ENCODE assay signal across 22 cellular contexts in genomic region chr3:188060436-188060835, GRCh38.
A peak's percentile ranks its signal among the peaks of the same experiment; 100 is the strongest.
DNase-seq lines count a peak whose midpoint lies in the region; ATAC-seq and TF ChIP-seq lines count a peak whose summit lies in the region.
"Had no signal": no experiment of that assay in that cellular context is flagged by ENCODE, and none has a peak within 500 bp of the region (broad histone marks: within the 10 kb centered on the region; RNA-seq: fewer than 3 reads in every experiment).

No MANE protein-coding gene starts in this region.

- H4K20me1 ChIP-seq in Loucy (ENCODE audit: insufficient read depth, low read length, poor library complexity, severe bottlenecking) (no peaks in the 10 kb centered on the region), hepatocyte (ENCODE audit: insufficient read depth, poor library complexity, severe bottlenecking) (no peaks in the 10 kb centered on the region)

- H2AFZ ChIP-seq in Loucy (ENCODE audit: low read length) (no peak overlapping the region; the same call in 1 of the 2 replicates), hepatocyte (no peak overlapping the region)

- no peak overlapping the region for H3K4me2 ChIP-seq in Loucy (ENCODE audit: low read depth, low read length, poor library complexity, severe bottlenecking)
- H3K4me2 ChIP-seq in hepatocyte = no peak overlapping the region
- H3K4me2 ChIP-seq: KMS-11 had no signal

- H3K9me3 ChIP-seq in Loucy (ENCODE audit: insufficient read depth, low read depth, low read length) (no peaks in the 10 kb centered on the region), hepatocyte (ENCODE audit: low read depth) (no peaks in the 10 kb centered on the region)
- H3K9me3 ChIP-seq: BE2C, left ventricle myocardium inferior, pancreas, right atrium auricular region, suprapubic skin had no signal

- 100% methylated on average over 1 of the region's 1 CpG for WGBS in hepatocyte (ENCODE audit: low lambda C conversion rate, missing lambda C conversion rate)

- H3K27me3 Mint-ChIP-seq in activated naive CD4-positive, alpha-beta T cell treated with anti-CD3 and anti-CD28 coated beads, Interleukin-2, amount 50 U/mL, for 24 hours = no peaks in the 10 kb centered on the region
- H3K27me3 Mint-ChIP-seq in activated naive CD8-positive, alpha-beta T cell treated with anti-CD3 and anti-CD28 coated beads, Interleukin-2, amount 10 ng/mL, durations not matched to agents 7 days and 5 days = no peaks in the 10 kb centered on the region
- H3K27me3 Mint-ChIP-seq: activated naive CD4-positive, alpha-beta T cell treated with anti-CD3 and anti-CD28 coated beads, Interleukin-2, amount 10 ng/mL, durations not matched to agents 7 days and 5 days; stimulated activated naive B cell treated with anti-CD40 and anti-IgM and Interleukin-4, amounts not matched to agents 10 μg/mL and 1 μg/mL and 100 μg/mL, for 72 hours had no signal

- no peaks in the 10 kb centered on the region for H3K9me3 Mint-ChIP-seq in activated naive CD4-positive, alpha-beta T cell treated with anti-CD3 and anti-CD28 coated beads, Interleukin-2, amount 50 U/mL, for 24 hours
- peaks cover 0 to 9% of the 10 kb centered on the region in 2 donors for H3K9me3 Mint-ChIP-seq in activated naive CD4-positive, alpha-beta T cell treated with anti-CD3 and anti-CD28 coated beads, Interleukin-2, amount 50 U/mL, for 72 hours
- H3K9me3 Mint-ChIP-seq in activated naive CD8-positive, alpha-beta T cell treated with anti-CD3 and anti-CD28 coated beads, Interleukin-2, amount 10 ng/mL, durations not matched to agents 7 days and 5 days = no peaks in the 10 kb centered on the region
- H3K9me3 Mint-ChIP-seq: activated naive CD4-positive, alpha-beta T cell treated with anti-CD3 and anti-CD28 coated beads, Interleukin-2, amount 10 ng/mL, durations not matched to agents 7 days and 5 days; endodermal cell; H9; neural crest cell; stimulated activated naive B cell treated with anti-CD40 and anti-IgM and Interleukin-4, amounts not matched to agents 10 μg/mL and 1 μg/mL and 100 μg/mL, for 72 hours had no signal

- no peaks in the 10 kb centered on the region for H3K27me3 ChIP-seq in Loucy (ENCODE audit: insufficient read depth, low read length, poor library complexity, severe bottlenecking)
- H3K27me3 ChIP-seq in hepatocyte = no peaks in the 10 kb centered on the region
- H3K27me3 ChIP-seq: BE2C, pancreas, right atrium auricular region, suprapubic skin had no signal

- no peaks in the 10 kb centered on the region for H3K9me2 ChIP-seq in Loucy (replicated peaks; ENCODE audit: low read depth, low read length)
- no peaks in the 10 kb centered on the region for H3K9me2 ChIP-seq in hepatocyte (replicated peaks; ENCODE audit: insufficient read depth)

- POLR2A ChIA-PET in activated naive CD8-positive, alpha-beta T cell treated with anti-CD3 and anti-CD28 coated beads, Interleukin-2, amount 10 ng/mL, durations not matched to agents 7 days and 5 days (lab: Charles Lee) = interaction anchor here (0.8 to 2.9 kb wide), 4 partner anchors 10 to 315 kb away, joined by 3 to 12 read pairs (median 3); partner anchors contain the start of gene BCL6

- H3K9ac ChIP-seq in Loucy (ENCODE audit: low read depth, low read length, poor library complexity, severe bottlenecking) = peak overlapping the region; percentile 5
- H3K9ac ChIP-seq: KMS-11 had no signal

- H3K27ac ChIP-seq in hepatocyte = no peak overlapping the region
- H3K27ac ChIP-seq: KMS-11, left ventricle myocardium inferior, pancreas, right atrium auricular region, suprapubic skin had no signal

- peak overlapping the region; percentile 9 for H3K27ac Mint-ChIP-seq in activated naive CD4-positive, alpha-beta T cell treated with anti-CD3 and anti-CD28 coated beads, Interleukin-2, amount 50 U/mL, for 24 hours
- no peak overlapping the region for H3K27ac Mint-ChIP-seq in activated naive CD4-positive, alpha-beta T cell treated with anti-CD3 and anti-CD28 coated beads, Interleukin-2, amount 50 U/mL, for 72 hours
- H3K27ac Mint-ChIP-seq in activated naive CD8-positive, alpha-beta T cell treated with anti-CD3 and anti-CD28 coated beads, Interleukin-2, amount 10 ng/mL, durations not matched to agents 7 days and 5 days = peak overlapping the region; percentile 41
- H3K27ac Mint-ChIP-seq: activated naive CD4-positive, alpha-beta T cell treated with anti-CD3 and anti-CD28 coated beads, Interleukin-2, amount 10 ng/mL, durations not matched to agents 7 days and 5 days; endodermal cell had no signal

- H3K36me3 Mint-ChIP-seq in activated naive CD4-positive, alpha-beta T cell treated with anti-CD3 and anti-CD28 coated beads, Interleukin-2, amount 50 U/mL, for 24 hours = no peaks in the 10 kb centered on the region
- peaks cover 0 to 28% of the 10 kb centered on the region in 2 donors for H3K36me3 Mint-ChIP-seq in activated naive CD4-positive, alpha-beta T cell treated with anti-CD3 and anti-CD28 coated beads, Interleukin-2, amount 50 U/mL, for 72 hours
- peaks cover 6% of the 10 kb centered on the region for H3K36me3 Mint-ChIP-seq in activated naive CD8-positive, alpha-beta T cell treated with anti-CD3 and anti-CD28 coated beads, Interleukin-2, amount 10 ng/mL, durations not matched to agents 7 days and 5 days
- H3K36me3 Mint-ChIP-seq: activated naive CD4-positive, alpha-beta T cell treated with anti-CD3 and anti-CD28 coated beads, Interleukin-2, amount 10 ng/mL, durations not matched to agents 7 days and 5 days; stimulated activated naive B cell treated with anti-CD40 and anti-IgM and Interleukin-4, amounts not matched to agents 10 μg/mL and 1 μg/mL and 100 μg/mL, for 72 hours had no signal

- no peak for ATAC-seq in activated naive CD4-positive, alpha-beta T cell treated with anti-CD3 and anti-CD28 coated beads, Interleukin-2, amount 50 U/mL, for 72 hours
- ATAC-seq in activated naive CD8-positive, alpha-beta T cell treated with anti-CD3 and anti-CD28 coated beads, Interleukin-2, amount 10 ng/mL, durations not matched to agents 7 days and 5 days (ENCODE audit: low read depth) = no peak
- no peak for ATAC-seq in GM19035 (IDR thresholded peaks at IDR 0.05; ENCODE audit: unreplicated experiment)

- H3K79me2 ChIP-seq in Loucy (ENCODE audit: insufficient read depth, low read length) (no peaks in the 10 kb centered on the region), hepatocyte (no peaks in the 10 kb centered on the region)

- peaks cover 26% of the 10 kb centered on the region for H3K4me1 ChIP-seq in Loucy (ENCODE audit: insufficient read depth, low read length, poor library complexity, severe bottlenecking)
- peaks cover 7% of the 10 kb centered on the region for H3K4me1 ChIP-seq in hepatocyte (ENCODE audit: insufficient read depth)
- H3K4me1 ChIP-seq: BE2C had no signal

- no peak overlapping the region for H3K4me3 Mint-ChIP-seq in activated naive CD4-positive, alpha-beta T cell treated with anti-CD3 and anti-CD28 coated beads, Interleukin-2, amount 50 U/mL, for 24 hours
- no peak overlapping the region for H3K4me3 Mint-ChIP-seq in activated naive CD8-positive, alpha-beta T cell treated with anti-CD3 and anti-CD28 coated beads, Interleukin-2, amount 10 ng/mL, durations not matched to agents 7 days and 5 days
- H3K4me3 Mint-ChIP-seq: activated naive CD4-positive, alpha-beta T cell treated with anti-CD3 and anti-CD28 coated beads, Interleukin-2, amount 10 ng/mL, durations not matched to agents 7 days and 5 days; endodermal cell; H9; neural crest cell; stimulated activated naive B cell treated with anti-CD40 and anti-IgM and Interleukin-4, amounts not matched to agents 10 μg/mL and 1 μg/mL and 100 μg/mL, for 72 hours had no signal

- H3K4me3 ChIP-seq in Loucy (ENCODE audit: low read length, poor library complexity, severe bottlenecking) (no peak overlapping the region), hepatocyte (no peak overlapping the region)
- H3K4me3 ChIP-seq: left ventricle myocardium inferior, pancreas, right atrium auricular region, suprapubic skin had no signal

- H3K4me1 Mint-ChIP-seq in activated naive CD4-positive, alpha-beta T cell treated with anti-CD3 and anti-CD28 coated beads, Interleukin-2, amount 50 U/mL, for 24 hours = peaks cover 27% of the 10 kb centered on the region
- peaks cover 24% of the 10 kb centered on the region for H3K4me1 Mint-ChIP-seq in activated naive CD8-positive, alpha-beta T cell treated with anti-CD3 and anti-CD28 coated beads, Interleukin-2, amount 10 ng/mL, durations not matched to agents 7 days and 5 days
- H3K4me1 Mint-ChIP-seq: neural crest cell had no signal

- no peaks in the 10 kb centered on the region for H3F3A ChIP-seq in Loucy (ENCODE audit: low read depth)

- no peak for DNase-seq in activated naive CD4-positive, alpha-beta T cell treated with anti-CD3 and anti-CD28 coated beads, Interleukin-2, amount 50 U/mL, for 72 hours (ENCODE audit: low spot score in 2 of 2)
- DNase-seq in activated naive CD8-positive, alpha-beta T cell treated with anti-CD3 and anti-CD28 coated beads, Interleukin-2, amount 10 ng/mL, durations not matched to agents 7 days and 5 days = no peak
- DNase-seq in HK-2 (ENCODE audit: unreplicated experiment) (no peak), hepatocyte (ENCODE audit: low spot score) (no peak)
- DNase-seq: BE2C, endodermal cell, glutamatergic neuron, H9, left ventricle myocardium inferior, NCI-H1417 treated with DMSO at 0.1 percent for 48 hours, NCI-H2029 treated with DMSO at 0.1 percent for 48 hours, pancreas, Right ventricle myocardium superior had no signal

- H3K36me3 ChIP-seq in Loucy (ENCODE audit: insufficient read depth, low read length) (no peaks in the 10 kb centered on the region), hepatocyte (replicated peaks; ENCODE audit: insufficient read depth, low read depth) (no peaks in the 10 kb centered on the region)
- H3K36me3 ChIP-seq: BE2C, left ventricle myocardium inferior, pancreas, right atrium auricular region, suprapubic skin had no signal

- no peak for TF ChIP-seq CTCF in Loucy (conservative IDR thresholded peaks at IDR 0.05; ENCODE audit: low read length)
- no peak for TF ChIP-seq CTCF in hepatocyte (IDR thresholded peaks at IDR 0.05; ENCODE audit: poor library complexity)

Comparison
In these comparisons a context has a peak if more than half of its experiments do, and no peak if none do; other contexts are left out.
1. H3K27ac Mint-ChIP-seq: peak in activated naive CD4-positive, alpha-beta T cell treated with anti-CD3 and anti-CD28 coated beads, Interleukin-2, amount 50 U/mL, for 24 hours (single experiment) and activated naive CD8-positive, alpha-beta T cell treated with anti-CD3 and anti-CD28 coated beads, Interleukin-2, amount 10 ng/mL, durations not matched to agents 7 days and 5 days (single experiment); none in activated naive CD4-positive, alpha-beta T cell treated with anti-CD3 and anti-CD28 coated beads, Interleukin-2, amount 50 U/mL, for 72 hours (0 of 2).